ENCODE assay signal across 19 cellular contexts in genomic region chr12:47308672-47309071, GRCh38.
A peak's percentile ranks its signal among the peaks of the same experiment; 100 is the strongest.
DNase-seq lines count a peak whose midpoint lies in the region; ATAC-seq and TF ChIP-seq lines count a peak whose summit lies in the region.
"Had no signal": no experiment of that assay in that cellular context is flagged by ENCODE, and none has a peak within 500 bp of the region (broad histone marks: within the 10 kb centered on the region; RNA-seq: fewer than 3 reads in every experiment).

No MANE protein-coding gene starts in this region.

- DNase-seq in activated CD4-positive, alpha-beta T cell treated with anti-CD3 and anti-CD28 coated beads, Interleukin-2, amount 10 ng/mL, durations not matched to agents 24 days and 14 days = no peak
- no peak for DNase-seq in activated CD4-positive, alpha-beta T cell treated with anti-CD3 and anti-CD28 coated beads, Interleukin-2, amount 50 U/mL, for 4 hours
- no peak for DNase-seq in natural killer cell treated with Interleukin-12 subunit alpha and Interleukin-12 subunit beta and Interleukin-15 and Interleukin-18, amount 100 ng/mL, for 72 hours (ENCODE audit: low spot score)
- DNase-seq in natural killer cell = no peak
- DNase-seq in activated naive CD8-positive, alpha-beta T cell treated with anti-CD3 and anti-CD28 coated beads, Interleukin-2, amount 50 U/mL, for 24 hours = no peak
- no peak for DNase-seq in stimulated activated naive B cell treated with anti-CD40 and anti-IgM and Interleukin-4, amounts not matched to agents 10 μg/mL and 1 μg/mL and 100 μg/mL, for 72 hours
- DNase-seq in CD8-positive, alpha-beta memory T cell = no peak
- DNase-seq: 8988T, C1 segment of cervical spinal cord, GF-D8, GM23248, HCEC 1CT, Karpas-422, MM.1S, NCI-H1105, NCI-H1694, NCI-H2227 treated with DMSO at 0.1 percent for 48 hours, NCI-H524 treated with DMSO at 0.1 percent for 48 hours had no signal

- ATAC-seq in natural killer cell treated with Interleukin-12 subunit alpha and Interleukin-12 subunit beta and Interleukin-15 and Interleukin-18, amount 100 ng/mL, for 72 hours = no peak
- ATAC-seq in natural killer cell (no peak), HG02973 (IDR thresholded peaks at IDR 0.05; ENCODE audit: unreplicated experiment) (no peak)
- ATAC-seq in activated naive CD8-positive, alpha-beta T cell treated with anti-CD3 and anti-CD28 coated beads, Interleukin-2, amount 50 U/mL, for 24 hours = no peak
- no peak for ATAC-seq in stimulated activated naive B cell treated with anti-CD40 and anti-IgM and Interleukin-4, amounts not matched to agents 10 μg/mL and 1 μg/mL and 100 μg/mL, for 72 hours (replicated peaks)

- H3K4me1 ChIP-seq in CD8-positive, alpha-beta memory T cell (ENCODE audit: insufficient read depth, low read length) = peaks cover 17% of the 10 kb centered on the region

- peaks cover 34% of the 10 kb centered on the region for H3K36me3 Mint-ChIP-seq in activated CD4-positive, alpha-beta T cell treated with anti-CD3 and anti-CD28 coated beads, Interleukin-2, amount 10 ng/mL, durations not matched to agents 24 days and 14 days (ENCODE audit: low read depth)
- H3K36me3 Mint-ChIP-seq in natural killer cell treated with Interleukin-12 subunit alpha and Interleukin-12 subunit beta and Interleukin-15 and Interleukin-18, amount 100 ng/mL, for 72 hours = peaks cover 5% of the 10 kb centered on the region
- no peaks in the 10 kb centered on the region for H3K36me3 Mint-ChIP-seq in natural killer cell
- H3K36me3 Mint-ChIP-seq in activated naive CD8-positive, alpha-beta T cell treated with anti-CD3 and anti-CD28 coated beads, Interleukin-2, amount 50 U/mL, for 24 hours (ENCODE audit: low read depth) = peaks cover 60% of the 10 kb centered on the region
- H3K36me3 Mint-ChIP-seq in stimulated activated naive B cell treated with anti-CD40 and anti-IgM and Interleukin-4, amounts not matched to agents 10 μg/mL and 1 μg/mL and 100 μg/mL, for 72 hours = peaks cover 66 to 70% of the 10 kb centered on the region in 2 donors
- peaks cover 0 to 20% (median 5%) of the 10 kb centered on the region in 3 donors for H3K36me3 Mint-ChIP-seq in CD8-positive, alpha-beta memory T cell

- H3K9me3 ChIP-seq in CD8-positive, alpha-beta memory T cell (ENCODE audit: low read length) = no peaks in the 10 kb centered on the region

- H3K4me3 Mint-ChIP-seq in activated CD4-positive, alpha-beta T cell treated with anti-CD3 and anti-CD28 coated beads, Interleukin-2, amount 10 ng/mL, durations not matched to agents 24 days and 14 days = peak overlapping the region; percentile 55
- no peak overlapping the region for H3K4me3 Mint-ChIP-seq in natural killer cell treated with Interleukin-12 subunit alpha and Interleukin-12 subunit beta and Interleukin-15 and Interleukin-18, amount 100 ng/mL, for 72 hours
- H3K4me3 Mint-ChIP-seq in natural killer cell = no peak overlapping the region
- H3K4me3 Mint-ChIP-seq in activated naive CD8-positive, alpha-beta T cell treated with anti-CD3 and anti-CD28 coated beads, Interleukin-2, amount 50 U/mL, for 24 hours = no peak overlapping the region
- no peak overlapping the region for H3K4me3 Mint-ChIP-seq in stimulated activated naive B cell treated with anti-CD40 and anti-IgM and Interleukin-4, amounts not matched to agents 10 μg/mL and 1 μg/mL and 100 μg/mL, for 72 hours
- H3K4me3 Mint-ChIP-seq in CD8-positive, alpha-beta memory T cell = no peak overlapping the region

- no peaks in the 10 kb centered on the region for H3K27me3 ChIP-seq in CD8-positive, alpha-beta memory T cell (ENCODE audit: insufficient read depth, low read length, poor library complexity, severe bottlenecking)

- POLR2A ChIA-PET in CD8-positive, alpha-beta memory T cell (lab: Charles Lee) = no interaction called here

- no peak for TF ChIP-seq CTCF in natural killer cell (IDR thresholded peaks at IDR 0.05)

- no peak overlapping the region for H3K27ac ChIP-seq in CD8-positive, alpha-beta memory T cell (ENCODE audit: low read depth, low read length)
- H3K27ac ChIP-seq: GM23248 had no signal

- no peaks in the 10 kb centered on the region for H3K36me3 ChIP-seq in CD8-positive, alpha-beta memory T cell (ENCODE audit: insufficient read depth, low read length)

- no peak overlapping the region for H3K4me3 ChIP-seq in CD8-positive, alpha-beta memory T cell (ENCODE audit: low read length)
- H3K4me3 ChIP-seq: GM23248 had no signal

- CTCF ChIA-PET in CD8-positive, alpha-beta memory T cell (lab: Charles Lee) = no interaction called here

- H3K27me3 Mint-ChIP-seq in activated CD4-positive, alpha-beta T cell treated with anti-CD3 and anti-CD28 coated beads, Interleukin-2, amount 10 ng/mL, durations not matched to agents 24 days and 14 days = no peaks in the 10 kb centered on the region
- H3K27me3 Mint-ChIP-seq in natural killer cell treated with Interleukin-12 subunit alpha and Interleukin-12 subunit beta and Interleukin-15 and Interleukin-18, amount 100 ng/mL, for 72 hours = no peaks in the 10 kb centered on the region
- no peaks in the 10 kb centered on the region for H3K27me3 Mint-ChIP-seq in natural killer cell (ENCODE audit: low read depth in 2 of 2)
- no peaks in the 10 kb centered on the region for H3K27me3 Mint-ChIP-seq in activated naive CD8-positive, alpha-beta T cell treated with anti-CD3 and anti-CD28 coated beads, Interleukin-2, amount 50 U/mL, for 24 hours
- H3K27me3 Mint-ChIP-seq in stimulated activated naive B cell treated with anti-CD40 and anti-IgM and Interleukin-4, amounts not matched to agents 10 μg/mL and 1 μg/mL and 100 μg/mL, for 72 hours = no peaks in the 10 kb centered on the region
- H3K27me3 Mint-ChIP-seq in CD8-positive, alpha-beta memory T cell = peaks cover 0 to 2% of the 10 kb centered on the region in 2 donors

- peaks cover 17% of the 10 kb centered on the region for H3K9me3 Mint-ChIP-seq in activated CD4-positive, alpha-beta T cell treated with anti-CD3 and anti-CD28 coated beads, Interleukin-2, amount 10 ng/mL, durations not matched to agents 24 days and 14 days
- no peaks in the 10 kb centered on the region for H3K9me3 Mint-ChIP-seq in natural killer cell treated with Interleukin-12 subunit alpha and Interleukin-12 subunit beta and Interleukin-15 and Interleukin-18, amount 100 ng/mL, for 72 hours
- no peaks in the 10 kb centered on the region for H3K9me3 Mint-ChIP-seq in natural killer cell
- H3K9me3 Mint-ChIP-seq in activated naive CD8-positive, alpha-beta T cell treated with anti-CD3 and anti-CD28 coated beads, Interleukin-2, amount 50 U/mL, for 24 hours = peaks cover 56% of the 10 kb centered on the region
- peaks cover 30 to 37% of the 10 kb centered on the region in 2 donors for H3K9me3 Mint-ChIP-seq in stimulated activated naive B cell treated with anti-CD40 and anti-IgM and Interleukin-4, amounts not matched to agents 10 μg/mL and 1 μg/mL and 100 μg/mL, for 72 hours
- H3K9me3 Mint-ChIP-seq in CD8-positive, alpha-beta memory T cell = peaks cover 0 to 6% (median 0%) of the 10 kb centered on the region in 5 donors

- no peak overlapping the region for H3K27ac Mint-ChIP-seq in activated CD4-positive, alpha-beta T cell treated with anti-CD3 and anti-CD28 coated beads, Interleukin-2, amount 10 ng/mL, durations not matched to agents 24 days and 14 days
- H3K27ac Mint-ChIP-seq in natural killer cell treated with Interleukin-12 subunit alpha and Interleukin-12 subunit beta and Interleukin-15 and Interleukin-18, amount 100 ng/mL, for 72 hours = peak overlapping the region; percentile 72 to 77
- H3K27ac Mint-ChIP-seq in natural killer cell = no peak overlapping the region
- peak overlapping the region; percentile 96 for H3K27ac Mint-ChIP-seq in activated naive CD8-positive, alpha-beta T cell treated with anti-CD3 and anti-CD28 coated beads, Interleukin-2, amount 50 U/mL, for 24 hours
- H3K27ac Mint-ChIP-seq in stimulated activated naive B cell treated with anti-CD40 and anti-IgM and Interleukin-4, amounts not matched to agents 10 μg/mL and 1 μg/mL and 100 μg/mL, for 72 hours = peak overlapping the region; percentile 25
- H3K27ac Mint-ChIP-seq in CD8-positive, alpha-beta memory T cell = peak overlapping the region in 1 of 8 donors; percentile 26

- H3K4me1 Mint-ChIP-seq in activated CD4-positive, alpha-beta T cell treated with anti-CD3 and anti-CD28 coated beads, Interleukin-2, amount 10 ng/mL, durations not matched to agents 24 days and 14 days = peaks cover 48% of the 10 kb centered on the region
- peaks cover 46 to 62% of the 10 kb centered on the region in 2 donors for H3K4me1 Mint-ChIP-seq in natural killer cell treated with Interleukin-12 subunit alpha and Interleukin-12 subunit beta and Interleukin-15 and Interleukin-18, amount 100 ng/mL, for 72 hours (ENCODE audit: low read depth in 2 of 2)
- peaks cover 22 to 24% of the 10 kb centered on the region in 2 donors for H3K4me1 Mint-ChIP-seq in natural killer cell
- H3K4me1 Mint-ChIP-seq in activated naive CD8-positive, alpha-beta T cell treated with anti-CD3 and anti-CD28 coated beads, Interleukin-2, amount 50 U/mL, for 24 hours = peaks cover 85% of the 10 kb centered on the region
- peaks cover 41 to 89% of the 10 kb centered on the region in 2 donors for H3K4me1 Mint-ChIP-seq in stimulated activated naive B cell treated with anti-CD40 and anti-IgM and Interleukin-4, amounts not matched to agents 10 μg/mL and 1 μg/mL and 100 μg/mL, for 72 hours
- H3K4me1 Mint-ChIP-seq in CD8-positive, alpha-beta memory T cell = peaks cover 38 to 50% (median 46%) of the 10 kb centered on the region in 3 donors

- intact Hi-C loops in activated CD4-positive, alpha-beta T cell treated with anti-CD3 and anti-CD28 coated beads, Interleukin-2, amount 10 ng/mL, durations not matched to agents 24 days and 14 days (cut with micrococcal nuclease) = loop anchor here (5.0 kb wide), 2 partner anchors 36 to 71 kb away; no protein-coding TSS in a partner anchor
- intact Hi-C loops in natural killer cell (cut with micrococcal nuclease) = no loop called here

Comparison
In these comparisons a context has a peak if more than half of its experiments do, and no peak if none do; other contexts are left out.
1. H3K27ac Mint-ChIP-seq: peak in natural killer cell treated with Interleukin-12 subunit alpha and Interleukin-12 subunit beta and Interleukin-15 and Interleukin-18, amount 100 ng/mL, for 72 hours (2 of 2), activated naive CD8-positive, alpha-beta T cell treated with anti-CD3 and anti-CD28 coated beads, Interleukin-2, amount 50 U/mL, for 24 hours (single experiment) and stimulated activated naive B cell treated with anti-CD40 and anti-IgM and Interleukin-4, amounts not matched to agents 10 μg/mL and 1 μg/mL and 100 μg/mL, for 72 hours (single experiment); none in activated CD4-positive, alpha-beta T cell treated with anti-CD3 and anti-CD28 coated beads, Interleukin-2, amount 10 ng/mL, durations not matched to agents 24 days and 14 days (single experiment) and natural killer cell (0 of 2).